ENCODE assay signal across 11 cellular contexts in genomic region chr10:34817054-34817453, GRCh38. TPM values are rescaled to one million over a fixed set of nuclear protein-coding genes. Genes with fewer than 3 reads are reported as not detected.
DNase-seq lines count a peak whose midpoint lies in the region; ATAC-seq and TF ChIP-seq lines count a peak whose summit lies in the region.
"Had no signal": no experiment of that assay in that cellular context is flagged by ENCODE, and none has a peak within 500 bp of the region (broad histone marks: within the 10 kb centered on the region; RNA-seq: fewer than 3 reads in every experiment).

No MANE protein-coding gene starts in this region.

- no peaks in the 10 kb centered on the region for H3K36me3 ChIP-seq in PC-3 (ENCODE audit: low read depth, low read length)
- H3K36me3 ChIP-seq in hepatocyte (replicated peaks; ENCODE audit: insufficient read depth, low read depth): no peaks in the 10 kb centered on the region
- no peaks in the 10 kb centered on the region for H3K36me3 ChIP-seq in neural progenitor cell
- H3K36me3 ChIP-seq in CD8-positive, alpha-beta memory T cell (ENCODE audit: insufficient read depth, low read length): no peaks in the 10 kb centered on the region
- H3K36me3 ChIP-seq: BLaER1 had no signal

- DNase-seq in PC-3 (no peak), hepatocyte (ENCODE audit: low spot score) (no peak), neural progenitor cell (ENCODE audit: low spot score) (no peak), type B pancreatic cell (ENCODE audit: extremely low spot score, unreplicated experiment) (no peak), HFFc6 (no peak)
- DNase-seq in CD8-positive, alpha-beta memory T cell: no peak
- DNase-seq: DMS79 treated with DMSO at 0.1 percent for 48 hours had no signal

- POLR2A ChIA-PET in PC-3 (lab: Charles Lee; ENCODE audit: unreplicated experiment): interaction anchor here (0.6 kb wide), 2 partner anchors 37 to 85 kb away, joined by 3 read pairs; no protein-coding TSS in a partner anchor
- POLR2A ChIA-PET in CD8-positive, alpha-beta memory T cell (lab: Charles Lee): no interaction called here

- H3K4me3 Mint-ChIP-seq in neural progenitor cell (peak overlapping the region; percentile 25), type B pancreatic cell (peak overlapping the region; percentile 87), HFFc6 (no peak overlapping the region)
- peak overlapping the region in 1 of 7 donors; percentile 5 for H3K4me3 Mint-ChIP-seq in CD8-positive, alpha-beta memory T cell

- H3K4me2 ChIP-seq in PC-3 (ENCODE audit: low read length): peak overlapping the region; percentile 88; the same call in 1 of the 2 replicates
- H3K4me2 ChIP-seq in hepatocyte: peak overlapping the region; percentile 87
- no peak overlapping the region for H3K4me2 ChIP-seq in neural progenitor cell

- H3K27me3 Mint-ChIP-seq in neural progenitor cell (ENCODE audit: insufficient read depth, low read depth) (peaks cover 4% of the 10 kb centered on the region), type B pancreatic cell (peaks cover 5% of the 10 kb centered on the region), HFFc6 (ENCODE audit: insufficient read depth) (peaks cover 2% of the 10 kb centered on the region; the same call in 1 of the 2 replicates)
- peaks cover 28 to 49% of the 10 kb centered on the region in 2 donors for H3K27me3 Mint-ChIP-seq in CD8-positive, alpha-beta memory T cell

- H3K4me1 Mint-ChIP-seq in neural progenitor cell: peaks cover 29% of the 10 kb centered on the region
- peaks cover 27% of the 10 kb centered on the region for H3K4me1 Mint-ChIP-seq in type B pancreatic cell (ENCODE audit: unreplicated experiment)
- peaks cover 36% of the 10 kb centered on the region for H3K4me1 Mint-ChIP-seq in HFFc6 (ENCODE audit: low read depth)
- peaks cover 9 to 15% (median 10%) of the 10 kb centered on the region in 3 donors for H3K4me1 Mint-ChIP-seq in CD8-positive, alpha-beta memory T cell

- H3K9me3 ChIP-seq in PC-3 (ENCODE audit: low read length) (no peaks in the 10 kb centered on the region), hepatocyte (ENCODE audit: low read depth) (no peaks in the 10 kb centered on the region), neural progenitor cell (ENCODE audit: low read depth) (no peaks in the 10 kb centered on the region)
- no peaks in the 10 kb centered on the region for H3K9me3 ChIP-seq in CD8-positive, alpha-beta memory T cell (ENCODE audit: low read length)
- H3K9me3 ChIP-seq: BLaER1 had no signal

- H3K4me3 ChIP-seq in PC-3 (ENCODE audit: low read length) (no peak overlapping the region), hepatocyte (no peak overlapping the region), neural progenitor cell (no peak overlapping the region)
- H3K4me3 ChIP-seq in CD8-positive, alpha-beta memory T cell (ENCODE audit: low read length): no peak overlapping the region

- no peak for ATAC-seq in PC-3
- no peak for ATAC-seq in activated CD4-positive, CD25-positive, alpha-beta regulatory T cell treated with anti-CD3 and anti-CD28 coated beads, Interleukin-2, amount 50 U/mL, for 24 hours

- peaks cover 25% of the 10 kb centered on the region for H3K79me2 ChIP-seq in PC-3 (ENCODE audit: low read length)
- H3K79me2 ChIP-seq in hepatocyte: peaks cover 23% of the 10 kb centered on the region
- H3K79me2 ChIP-seq in neural progenitor cell (ENCODE audit: low read depth): peaks cover 24% of the 10 kb centered on the region

- WGBS in hepatocyte (ENCODE audit: low lambda C conversion rate, missing lambda C conversion rate): 95% methylated on average over 16 of the region's 16 CpGs

- no peak overlapping the region for H3K9ac ChIP-seq in PC-3 (ENCODE audit: low read length)
- no peak overlapping the region for H3K9ac ChIP-seq in neural progenitor cell
- H3K9ac ChIP-seq: BLaER1, GM23248 had no signal

- no peak overlapping the region for H3K27ac ChIP-seq in PC-3 (ENCODE audit: low read length)
- H3K27ac ChIP-seq in hepatocyte: no peak overlapping the region
- no peak overlapping the region for H3K27ac ChIP-seq in neural progenitor cell
- H3K27ac ChIP-seq in CD8-positive, alpha-beta memory T cell (ENCODE audit: low read depth, low read length): no peak overlapping the region
- H3K27ac ChIP-seq: BLaER1, GM23248 had no signal

- H3K27me3 ChIP-seq in PC-3 (ENCODE audit: low read length): no peaks in the 10 kb centered on the region
- no peaks in the 10 kb centered on the region for H3K27me3 ChIP-seq in hepatocyte
- peaks cover 26% of the 10 kb centered on the region for H3K27me3 ChIP-seq in neural progenitor cell
- H3K27me3 ChIP-seq in CD8-positive, alpha-beta memory T cell (ENCODE audit: insufficient read depth, low read length, poor library complexity, severe bottlenecking): peaks cover 11% of the 10 kb centered on the region

- peaks cover 18% of the 10 kb centered on the region for H4K20me1 ChIP-seq in PC-3 (ENCODE audit: low read length)
- H4K20me1 ChIP-seq in hepatocyte (ENCODE audit: insufficient read depth, poor library complexity, severe bottlenecking): peaks cover 18% of the 10 kb centered on the region
- peaks cover 26% of the 10 kb centered on the region for H4K20me1 ChIP-seq in neural progenitor cell (ENCODE audit: low read depth)

- H3K9me2 ChIP-seq in PC-3 (replicated peaks; ENCODE audit: low read length): no peaks in the 10 kb centered on the region
- no peaks in the 10 kb centered on the region for H3K9me2 ChIP-seq in hepatocyte (replicated peaks; ENCODE audit: insufficient read depth)

- H3K36me3 Mint-ChIP-seq in neural progenitor cell (no peaks in the 10 kb centered on the region), type B pancreatic cell (no peaks in the 10 kb centered on the region), HFFc6 (ENCODE audit: low read depth) (no peaks in the 10 kb centered on the region)
- H3K36me3 Mint-ChIP-seq in CD8-positive, alpha-beta memory T cell: no peaks in the 10 kb centered on the region
- H3K36me3 Mint-ChIP-seq: IgD-negative memory B cell had no signal

- no peak overlapping the region for H3K27ac Mint-ChIP-seq in neural progenitor cell
- H3K27ac Mint-ChIP-seq in type B pancreatic cell: no peak overlapping the region
- no peak overlapping the region for H3K27ac Mint-ChIP-seq in HFFc6
- no peak overlapping the region for H3K27ac Mint-ChIP-seq in CD8-positive, alpha-beta memory T cell
- H3K27ac Mint-ChIP-seq: IgD-negative memory B cell had no signal

- H3K4me1 ChIP-seq in PC-3 (ENCODE audit: insufficient read depth, low read length): peaks cover 32% of the 10 kb centered on the region
- H3K4me1 ChIP-seq in hepatocyte (ENCODE audit: insufficient read depth): peaks cover 18% of the 10 kb centered on the region
- H3K4me1 ChIP-seq in neural progenitor cell: peaks cover 11% of the 10 kb centered on the region
- H3K4me1 ChIP-seq in CD8-positive, alpha-beta memory T cell (ENCODE audit: insufficient read depth, low read length): no peaks in the 10 kb centered on the region

- TF ChIP-seq CTCF in PC-3 (conservative IDR thresholded peaks at IDR 0.05; ENCODE audit: low read depth, low read length) (no peak), hepatocyte (IDR thresholded peaks at IDR 0.05; ENCODE audit: poor library complexity) (no peak), neural progenitor cell (IDR thresholded peaks at IDR 0.05) (no peak), type B pancreatic cell (conservative IDR thresholded peaks at IDR 0.05) (no peak), HFFc6 (IDR thresholded peaks at IDR 0.05) (no peak)

- intact Hi-C loops in PC-3 (cut with micrococcal nuclease): loop anchor here (2.0 kb wide), 1 partner anchor 46 kb away; no protein-coding TSS in a partner anchor

- BruUV-seq in PC-3 (replicated peaks; lab: Mats Ljungman, UMichigan): no TSS peak

- H2AFZ ChIP-seq in PC-3 (ENCODE audit: low read length) (no peak overlapping the region), hepatocyte (no peak overlapping the region), neural progenitor cell (replicated peaks) (no peak overlapping the region)

- no peaks in the 10 kb centered on the region for H3F3A ChIP-seq in PC-3 (ENCODE audit: low read length, unreplicated experiment)
- H3F3A ChIP-seq in neural progenitor cell (ENCODE audit: low read depth): peaks cover 9% of the 10 kb centered on the region

- H3K9me3 Mint-ChIP-seq in neural progenitor cell (no peaks in the 10 kb centered on the region), type B pancreatic cell (no peaks in the 10 kb centered on the region), HFFc6 (no peaks in the 10 kb centered on the region)
- H3K9me3 Mint-ChIP-seq in CD8-positive, alpha-beta memory T cell: peaks cover 0 to 2% (median 0%) of the 10 kb centered on the region in 5 donors

- CTCF ChIA-PET in PC-3 (lab: Charles Lee): interaction anchor here (0.5 to 2.7 kb wide), 8 partner anchors 27 to 161 kb away, joined by 3 to 31 read pairs (median 10); no protein-coding TSS in a partner anchor
- CTCF ChIA-PET in CD8-positive, alpha-beta memory T cell (lab: Charles Lee): no interaction called here

RNA-seq across cellular contexts. Expression of gene PARD3, which starts 2.0 kb away (rescaled TPM):
- total RNA-seq in PC-3 (2014; rRNA removed): 149 and 154 TPM in 2 replicates
- 59.7 TPM in 2 replicates for total RNA-seq in hepatocyte
- 39.4 and 47.2 TPM in 2 replicates for polyA plus RNA-seq in hepatocyte
- total RNA-seq in neural progenitor cell (ENCODE audit: low replicate concordance): 55.3 and 58.7 TPM in 2 replicates
- 52.3 and 54.1 TPM in 2 replicates for total RNA-seq in type B pancreatic cell (ENCODE audit: low replicate concordance)
- 10 to 100 TPM; 19.9 to 24.3 (median 23.1) TPM for total RNA-seq in HFFc6 (2021; fragmentation: NEBNext Ultra II Directional; extraction: Animal tissue kit (Norgen Biotek cat#: 25700))
- total RNA-seq in CD8-positive, alpha-beta memory T cell: under 1 TPM; 0.27 to 0.46 TPM
- polyA plus RNA-seq in CD8-positive, alpha-beta memory T cell: not detected
- polyA plus RNA-seq: IgD-negative memory B cell had no signal

Comparison
In these comparisons a context has a peak if more than half of its experiments do, and no peak if none do; other contexts are left out.
1. RNA of gene PARD3, which starts 2.0 kb away (total RNA-seq): 149 to 154 TPM in PC-3, 59.7 TPM in hepatocyte, 55.3 to 58.7 TPM in neural progenitor cell, 52.3 to 54.1 TPM in type B pancreatic cell and 19.9 to 24.3 TPM in HFFc6; 0.27 to 0.46 TPM in CD8-positive, alpha-beta memory T cell; every median in the first group is over 10 times any median in the second.